11 cellular contexts compared by ENCODE assay signal in the genomic region with DNA sequence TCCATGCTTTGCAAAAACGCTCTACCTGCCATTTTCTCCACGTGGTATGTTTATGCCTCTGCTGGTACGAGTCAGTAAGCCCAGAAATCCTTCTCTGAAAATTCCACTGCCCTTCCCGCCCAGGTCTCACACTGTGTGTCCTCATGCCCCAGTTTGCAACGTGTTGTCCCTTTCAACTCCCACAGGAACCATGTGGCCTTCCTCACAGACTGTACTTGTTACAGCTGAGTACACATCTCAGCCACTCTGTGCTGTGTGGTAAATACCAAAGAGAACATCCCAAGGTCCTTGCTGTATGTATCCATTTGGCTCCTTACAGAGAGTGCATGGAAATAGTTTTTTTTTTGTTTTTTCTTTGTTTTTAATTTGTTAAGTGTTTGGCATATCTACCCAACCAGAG.
"Had no signal": no experiment of that assay in that cellular context is flagged by ENCODE, and none has a peak within 500 bp of the region (broad histone marks: within the 10 kb centered on the region; RNA-seq: fewer than 3 reads in every experiment).

No MANE protein-coding gene starts in this region.

- H3K27ac ChIP-seq: breast epithelium, foreskin keratinocyte, lower lobe of right lung, upper lobe of left lung had no signal

- H3K27ac Mint-ChIP-seq: activated naive CD4-positive, alpha-beta T cell treated with anti-CD3 and anti-CD28 coated beads, Interleukin-2, amount 10 ng/mL, durations not matched to agents 7 days and 5 days; activated T-helper 2 cell treated with anti-CD3 and anti-CD28 coated beads, Interferon-gamma antibody, Interleukin-2, Interleukin-4, amounts not matched to agents 10 μg/mL and 5 μg/mL and 100 μg/mL, durations not matched to agents 14 hours and 24 hours and 36 hours; natural killer cell had no signal

- H3K36me3 ChIP-seq: breast epithelium had no signal

- H3K4me3 Mint-ChIP-seq: activated naive CD4-positive, alpha-beta T cell treated with anti-CD3 and anti-CD28 coated beads, Interleukin-2, amount 10 ng/mL, durations not matched to agents 7 days and 5 days; natural killer cell; T-cell had no signal

- H3K9me3 Mint-ChIP-seq: activated naive CD4-positive, alpha-beta T cell treated with anti-CD3 and anti-CD28 coated beads, Interleukin-2, amount 10 ng/mL, durations not matched to agents 7 days and 5 days; activated T-helper 2 cell treated with anti-CD3 and anti-CD28 coated beads, Interferon-gamma antibody, Interleukin-2, Interleukin-4, amounts not matched to agents 10 μg/mL and 5 μg/mL and 100 μg/mL, durations not matched to agents 14 hours and 24 hours and 36 hours; natural killer cell; T-cell had no signal

- H3K4me3 ChIP-seq: breast epithelium, lower lobe of right lung, upper lobe of left lung had no signal

- ATAC-seq: foreskin keratinocyte, left cardiac atrium, lower lobe of right lung had no signal

- H3K4me1 ChIP-seq: breast epithelium, lower lobe of right lung, upper lobe of left lung had no signal

- H3K36me3 Mint-ChIP-seq: natural killer cell had no signal

- H3K4me1 Mint-ChIP-seq: natural killer cell had no signal

- H3K9me3 ChIP-seq: breast epithelium, lower lobe of right lung, upper lobe of left lung had no signal

- H3K27me3 Mint-ChIP-seq: activated naive CD4-positive, alpha-beta T cell treated with anti-CD3 and anti-CD28 coated beads, Interleukin-2, amount 10 ng/mL, durations not matched to agents 7 days and 5 days; T-cell had no signal

- DNase-seq: activated CD4-positive, alpha-beta T cell treated with anti-CD3 and anti-CD28 coated beads for 48 hours; activated naive CD4-positive, alpha-beta T cell treated with anti-CD3 and anti-CD28 coated beads, Interleukin-2, amount 10 ng/mL, durations not matched to agents 7 days and 5 days; foreskin keratinocyte; head of caudate nucleus; left cardiac atrium; lower lobe of right lung; natural killer cell; T-cell; upper lobe of left lung had no signal

- H3K27me3 ChIP-seq: breast epithelium, foreskin keratinocyte, upper lobe of left lung had no signal
